ENCODE assay signal across 11 cellular contexts in genomic region chr3:87793322-87793877, GRCh38. TPM values are rescaled to one million over a fixed set of nuclear protein-coding genes. Genes with fewer than 3 reads are reported as not detected.
DNase-seq lines count a peak whose midpoint lies in the region; TF ChIP-seq lines count a peak whose summit lies in the region.
"Had no signal": no experiment of that assay in that cellular context is flagged by ENCODE, and none has a peak within 500 bp of the region (broad histone marks: within the 10 kb centered on the region; RNA-seq: fewer than 3 reads in every experiment).

No MANE protein-coding gene starts in this region.

- in situ Hi-C loops in astrocyte of the cerebellum (cut with HindIII; ENCODE audit: low sequenced_read_pairs) = no loop called here

- WGBS in lower leg skin, 2 donors = 5 to 6% methylated on average over 19 of the region's 19 CpGs

- no peaks in the 10 kb centered on the region for H3K9me3 Mint-ChIP-seq in T-helper 2 cell treated with Interferon-gamma antibody and Interleukin-4, amounts not matched to agents 5 μg/mL and 100 μg/mL, for 36 hours

- DNase-seq in T-helper 2 cell treated with Interferon-gamma antibody and Interleukin-4, amounts not matched to agents 5 μg/mL and 100 μg/mL, for 36 hours (ENCODE audit: low spot score) = no peak
- DNase-seq in T-helper 2 cell (no peak), astrocyte of the cerebellum (ENCODE audit: low read depth) (no peak), lower leg skin (ENCODE audit: low spot score in 2 of 2) (no peak), posterior vena cava (ENCODE audit: low spot score) (no peak), NOMO-1 (lab: John Stamatoyannopoulos, UW; ENCODE audit: unreplicated experiment in 2 of 2) (no peak)
- DNase-seq in activated CD8-positive, alpha-beta memory T cell treated with anti-CD3 and anti-CD28 coated beads for 24 hours = no peak
- DNase-seq: effector CD4-positive, alpha-beta T cell had no signal

- H3K9me3 ChIP-seq in subcutaneous abdominal adipose tissue (ENCODE audit: control insufficient read depth in 5 of 5, low read length in 5 of 5) = no peaks in the 10 kb centered on the region
- H3K9me3 ChIP-seq: right lobe of liver had no signal

- intact Hi-C loops in lower leg skin (cut with DNase I; ENCODE audit: low total_unique reads) (no loop called here), posterior vena cava (cut with DNase I) (no loop called here)

- H3K27me3 ChIP-seq in subcutaneous abdominal adipose tissue (ENCODE audit: control insufficient read depth in 5 of 5, insufficient read depth in 4 of 5, low read length in 5 of 5) = peaks cover 7 to 23% (median 10%) of the 10 kb centered on the region in 5 donors
- H3K27me3 ChIP-seq: right lobe of liver had no signal

- H3K27ac Mint-ChIP-seq in T-helper 2 cell treated with Interferon-gamma antibody and Interleukin-4, amounts not matched to agents 5 μg/mL and 100 μg/mL, for 36 hours = no peak overlapping the region

- H3K9ac ChIP-seq in subcutaneous abdominal adipose tissue (ENCODE audit: low read length in 5 of 5) = peak overlapping the region in 3 of 5 donors; percentile 35 to 66 (median 46)

- no peaks in the 10 kb centered on the region for H3K36me3 ChIP-seq in subcutaneous abdominal adipose tissue (ENCODE audit: control insufficient read depth in 5 of 5, insufficient read depth in 5 of 5, low read length in 5 of 5)
- H3K36me3 ChIP-seq: right lobe of liver had no signal

- no peak for TF ChIP-seq POLR2A in lower leg skin (IDR thresholded peaks at IDR 0.05)

- H3K4me3 Mint-ChIP-seq in T-helper 2 cell treated with Interferon-gamma antibody and Interleukin-4, amounts not matched to agents 5 μg/mL and 100 μg/mL, for 36 hours = peak overlapping the region; percentile 22

- H3K27me3 Mint-ChIP-seq in T-helper 2 cell treated with Interferon-gamma antibody and Interleukin-4, amounts not matched to agents 5 μg/mL and 100 μg/mL, for 36 hours (ENCODE audit: low read depth) = peaks cover 60% of the 10 kb centered on the region

- no peak for TF ChIP-seq CTCF in astrocyte of the cerebellum (IDR thresholded peaks at IDR 0.05; ENCODE audit: low read depth, low read length, missing control alignments)
- no peak for TF ChIP-seq CTCF in lower leg skin (IDR thresholded peaks at IDR 0.05)

- peaks cover 9% of the 10 kb centered on the region for H3K4me1 Mint-ChIP-seq in T-helper 2 cell treated with Interferon-gamma antibody and Interleukin-4, amounts not matched to agents 5 μg/mL and 100 μg/mL, for 36 hours (ENCODE audit: low read depth)

- peaks cover 0 to 16% (median 14%) of the 10 kb centered on the region in 5 donors for H3K4me1 ChIP-seq in subcutaneous abdominal adipose tissue (ENCODE audit: control insufficient read depth in 5 of 5, insufficient read depth in 5 of 5, low read length in 5 of 5)

- no peak overlapping the region for H3K27ac ChIP-seq in subcutaneous abdominal adipose tissue (ENCODE audit: low read depth, low read length)
- H3K27ac ChIP-seq: right lobe of liver had no signal

- H3K4me3 ChIP-seq in astrocyte of the cerebellum (ENCODE audit: low read depth, low read length) = peak overlapping the region; percentile 36
- H3K4me3 ChIP-seq in lower leg skin (ENCODE audit: low read depth, poor library complexity, severe bottlenecking) = peak overlapping the region; percentile 5
- H3K4me3 ChIP-seq in subcutaneous abdominal adipose tissue (ENCODE audit: low read depth in 1 of 5, low read length in 5 of 5) = peak overlapping the region; percentile 59 to 67 (median 60)

- H3K36me3 Mint-ChIP-seq in T-helper 2 cell treated with Interferon-gamma antibody and Interleukin-4, amounts not matched to agents 5 μg/mL and 100 μg/mL, for 36 hours (ENCODE audit: low read depth) = no peaks in the 10 kb centered on the region

RNA-seq across cellular contexts. Expression of gene HTR1F, which starts 0.9 kb away (rescaled TPM):
- total RNA-seq in lower leg skin (under 1 TPM in 3 of 4 donors, not detected in 1; 0.19 to 0.38 (median 0.27) TPM), posterior vena cava (under 1 TPM; 0.56 to 0.57 TPM)
- total RNA-seq: right lobe of liver, SK-MEL-5 had no signal

Comparison
In these comparisons a context has a peak if more than half of its experiments do, and no peak if none do; other contexts are left out.
1. H3K4me3 ChIP-seq: peak in every context shown above with its lines; median percentile 60 in subcutaneous abdominal adipose tissue; 36 in astrocyte of the cerebellum; 5 in lower leg skin.